ENCODE assay signal across 14 cellular contexts in genomic region chr1:161884475-161884874, GRCh38.
DNase-seq lines count a peak whose midpoint lies in the region; TF ChIP-seq lines count a peak whose summit lies in the region.
"Had no signal": no experiment of that assay in that cellular context is flagged by ENCODE, and none has a peak within 500 bp of the region (broad histone marks: within the 10 kb centered on the region; RNA-seq: fewer than 3 reads in every experiment).

No MANE protein-coding gene starts in this region.

- H2AFZ ChIP-seq in SK-N-SH (ENCODE audit: low read depth) = no peak overlapping the region

- H3K4me2 ChIP-seq in SK-N-SH = peak overlapping the region; percentile 46; the same call in 1 of the 2 replicates

- DNase-seq in DMS53 treated with DMSO at 0.1 percent for 48 hours (lab: John Stamatoyannopoulos, UW; ENCODE audit: unreplicated experiment) (peak; percentile 24), NCI-H1092 (lab: John Stamatoyannopoulos, UW) (peak; percentile 66), SK-N-SH (no peak), myocyte (ENCODE audit: low read depth) (peak; percentile 21), NCI-H1048 (lab: John Stamatoyannopoulos, UW) (no peak), GM03348 (ENCODE audit: low spot score) (no peak), AG08395 (ENCODE audit: low spot score) (no peak)
- DNase-seq in effector CD4-positive, alpha-beta T cell = no peak
- DNase-seq: activated CD8-positive, alpha-beta memory T cell treated with anti-CD3 and anti-CD28 coated beads, Interleukin-2, amount 10 ng/mL, durations not matched to agents 7 days and 5 days; effector memory CD4-positive, alpha-beta T cell; NCI-H1436; stimulated activated CD8-positive, alpha-beta memory T cell treated with anti-CD3 and anti-CD28 coated beads, Interleukin-4, amount 100 ng/mL, for 48 hours had no signal

- no peaks in the 10 kb centered on the region for H3K9me3 ChIP-seq in SK-N-SH
- H3K9me3 ChIP-seq: BLaER1 treated with 17β-estradiol and CSF1 and Interleukin-3, amounts not matched to agents 10 nM and 100 nM had no signal

- POLR2A ChIA-PET in SK-N-SH (lab: Yijun Ruan, JAX) = no interaction called here

- H4K20me1 ChIP-seq in SK-N-SH (ENCODE audit: insufficient read depth) = no peaks in the 10 kb centered on the region

- TF ChIP-seq RAD21 in SK-N-SH (IDR thresholded peaks at IDR 0.05; ENCODE audit: low read length) = no peak

- CTCF ChIA-PET in SK-N-SH (lab: Yijun Ruan, JAX) = interaction anchor here (1.1 to 1.5 kb wide), 2 partner anchors 41 to 92 kb away, joined by 3 to 6 read pairs; no protein-coding TSS in a partner anchor

- no peaks in the 10 kb centered on the region for H3K27me3 ChIP-seq in SK-N-SH (ENCODE audit: insufficient read depth)
- H3K27me3 ChIP-seq: BLaER1 treated with 17β-estradiol and CSF1 and Interleukin-3, amounts not matched to agents 10 nM and 100 nM had no signal

- no peak for TF ChIP-seq CTCF in SK-N-SH (IDR thresholded peaks at IDR 0.05)

- H3K27ac ChIP-seq in SK-N-SH (ENCODE audit: low read depth in 2 of 2, low read length in 1 of 2) = peak overlapping the region; percentile 28 to 60; a peak in 3 of 4 replicates
- H3K27ac ChIP-seq: BLaER1 treated with 17β-estradiol and CSF1 and Interleukin-3, amounts not matched to agents 10 nM and 100 nM had no signal

- peaks cover 17% of the 10 kb centered on the region for H3F3A ChIP-seq in SK-N-SH (replicated peaks; ENCODE audit: insufficient read depth)

- H3K9me2 ChIP-seq in SK-N-SH = no peaks in the 10 kb centered on the region

- TF ChIP-seq EP300 in SK-N-SH (IDR thresholded peaks at IDR 0.05; ENCODE audit: borderline replicate concordance in 1 of 2, low read depth in 1 of 2, low read length in 1 of 2) = no peak

- peaks cover 5 to 15% of the 10 kb centered on the region in 2 experiments for H3K36me3 ChIP-seq in SK-N-SH (replicated peaks in 1 of 2; ENCODE audit: control insufficient read depth in 1 of 2, insufficient read depth in 2 of 2, low read length in 1 of 2)

- no peaks in the 10 kb centered on the region for H3K79me2 ChIP-seq in SK-N-SH (ENCODE audit: insufficient read depth)

- peak overlapping the region; percentile 22; the same call in 1 of the 2 replicates for H3K9ac ChIP-seq in SK-N-SH
- H3K9ac ChIP-seq: BLaER1 treated with 17β-estradiol and CSF1 and Interleukin-3, amounts not matched to agents 10 nM and 100 nM had no signal

- peaks cover 3 to 39% of the 10 kb centered on the region in 2 experiments; a peak in 3 of 4 replicates for H3K4me1 ChIP-seq in SK-N-SH (ENCODE audit: control insufficient read depth in 1 of 2, insufficient read depth in 2 of 2, low read depth in 1 of 2, low read length in 1 of 2)

- WGBS in SK-N-SH (ENCODE audit: low lambda C conversion rate) = 77% methylated on average over 2 of the region's 2 CpGs

- H3K4me3 ChIP-seq in SK-N-SH (ENCODE audit: low read depth in 2 of 2, low read length in 1 of 2) = no peak overlapping the region
- H3K4me3 ChIP-seq: BLaER1 treated with 17β-estradiol and CSF1 and Interleukin-3, amounts not matched to agents 10 nM and 100 nM; GM12878 had no signal

TF ChIP-seq in SK-N-SH, 30 proteins besides CTCF, POLR2A, EP300 and RAD21:
- TF ChIP-seq YY1 (IDR thresholded peaks at IDR 0.05; ENCODE audit: low read depth) (no peak), RFX5 (IDR thresholded peaks at IDR 0.05; ENCODE audit: low read length) (no peak), GATA2 (CRISPR knock-in tag; IDR thresholded peaks at IDR 0.05) (no peak), TCF12 (IDR thresholded peaks at IDR 0.05) (no peak), NRF1 (IDR thresholded peaks at IDR 0.05; ENCODE audit: low read depth, low read length) (no peak), GABPA (IDR thresholded peaks at IDR 0.05; ENCODE audit: low read depth) (no peak), TAF1 (IDR thresholded peaks at IDR 0.05; ENCODE audit: borderline replicate concordance, low read depth, low read length) (no peak), RCOR1 (IDR thresholded peaks at IDR 0.05; ENCODE audit: low read length) (no peak), CHD2 (IDR thresholded peaks at IDR 0.05; ENCODE audit: low read length, partially characterized antibody) (no peak)
- TF ChIP-seq, protein P1, sequence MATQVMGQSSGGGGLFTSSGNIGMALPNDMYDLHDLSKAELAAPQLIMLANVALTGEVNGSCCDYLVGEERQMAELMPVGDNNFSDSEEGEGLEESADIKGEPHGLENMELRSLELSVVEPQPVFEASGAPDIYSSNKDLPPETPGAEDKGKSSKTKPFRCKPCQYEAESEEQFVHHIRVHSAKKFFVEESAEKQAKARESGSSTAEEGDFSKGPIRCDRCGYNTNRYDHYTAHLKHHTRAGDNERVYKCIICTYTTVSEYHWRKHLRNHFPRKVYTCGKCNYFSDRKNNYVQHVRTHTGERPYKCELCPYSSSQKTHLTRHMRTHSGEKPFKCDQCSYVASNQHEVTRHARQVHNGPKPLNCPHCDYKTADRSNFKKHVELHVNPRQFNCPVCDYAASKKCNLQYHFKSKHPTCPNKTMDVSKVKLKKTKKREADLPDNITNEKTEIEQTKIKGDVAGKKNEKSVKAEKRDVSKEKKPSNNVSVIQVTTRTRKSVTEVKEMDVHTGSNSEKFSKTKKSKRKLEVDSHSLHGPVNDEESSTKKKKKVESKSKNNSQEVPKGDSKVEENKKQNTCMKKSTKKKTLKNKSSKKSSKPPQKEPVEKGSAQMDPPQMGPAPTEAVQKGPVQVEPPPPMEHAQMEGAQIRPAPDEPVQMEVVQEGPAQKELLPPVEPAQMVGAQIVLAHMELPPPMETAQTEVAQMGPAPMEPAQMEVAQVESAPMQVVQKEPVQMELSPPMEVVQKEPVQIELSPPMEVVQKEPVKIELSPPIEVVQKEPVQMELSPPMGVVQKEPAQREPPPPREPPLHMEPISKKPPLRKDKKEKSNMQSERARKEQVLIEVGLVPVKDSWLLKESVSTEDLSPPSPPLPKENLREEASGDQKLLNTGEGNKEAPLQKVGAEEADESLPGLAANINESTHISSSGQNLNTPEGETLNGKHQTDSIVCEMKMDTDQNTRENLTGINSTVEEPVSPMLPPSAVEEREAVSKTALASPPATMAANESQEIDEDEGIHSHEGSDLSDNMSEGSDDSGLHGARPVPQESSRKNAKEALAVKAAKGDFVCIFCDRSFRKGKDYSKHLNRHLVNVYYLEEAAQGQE (IDR thresholded peaks at IDR 0.05; ENCODE audit: low read depth, low read length) = no peak
- TF ChIP-seq, protein P2, sequence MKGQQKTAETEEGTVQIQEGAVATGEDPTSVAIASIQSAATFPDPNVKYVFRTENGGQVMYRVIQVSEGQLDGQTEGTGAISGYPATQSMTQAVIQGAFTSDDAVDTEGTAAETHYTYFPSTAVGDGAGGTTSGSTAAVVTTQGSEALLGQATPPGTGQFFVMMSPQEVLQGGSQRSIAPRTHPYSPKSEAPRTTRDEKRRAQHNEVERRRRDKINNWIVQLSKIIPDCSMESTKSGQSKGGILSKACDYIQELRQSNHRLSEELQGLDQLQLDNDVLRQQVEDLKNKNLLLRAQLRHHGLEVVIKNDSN (IDR thresholded peaks at IDR 0.05; ENCODE audit: borderline replicate concordance, low read depth) = no peak
- TF ChIP-seq, protein P3, sequence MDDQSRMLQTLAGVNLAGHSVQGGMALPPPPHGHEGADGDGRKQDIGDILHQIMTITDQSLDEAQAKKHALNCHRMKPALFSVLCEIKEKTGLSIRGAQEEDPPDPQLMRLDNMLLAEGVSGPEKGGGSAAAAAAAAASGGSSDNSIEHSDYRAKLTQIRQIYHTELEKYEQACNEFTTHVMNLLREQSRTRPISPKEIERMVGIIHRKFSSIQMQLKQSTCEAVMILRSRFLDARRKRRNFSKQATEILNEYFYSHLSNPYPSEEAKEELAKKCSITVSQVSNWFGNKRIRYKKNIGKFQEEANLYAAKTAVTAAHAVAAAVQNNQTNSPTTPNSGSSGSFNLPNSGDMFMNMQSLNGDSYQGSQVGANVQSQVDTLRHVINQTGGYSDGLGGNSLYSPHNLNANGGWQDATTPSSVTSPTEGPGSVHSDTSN (IDR thresholded peaks at IDR 0.05) = no peak
- TF ChIP-seq, protein P4, sequence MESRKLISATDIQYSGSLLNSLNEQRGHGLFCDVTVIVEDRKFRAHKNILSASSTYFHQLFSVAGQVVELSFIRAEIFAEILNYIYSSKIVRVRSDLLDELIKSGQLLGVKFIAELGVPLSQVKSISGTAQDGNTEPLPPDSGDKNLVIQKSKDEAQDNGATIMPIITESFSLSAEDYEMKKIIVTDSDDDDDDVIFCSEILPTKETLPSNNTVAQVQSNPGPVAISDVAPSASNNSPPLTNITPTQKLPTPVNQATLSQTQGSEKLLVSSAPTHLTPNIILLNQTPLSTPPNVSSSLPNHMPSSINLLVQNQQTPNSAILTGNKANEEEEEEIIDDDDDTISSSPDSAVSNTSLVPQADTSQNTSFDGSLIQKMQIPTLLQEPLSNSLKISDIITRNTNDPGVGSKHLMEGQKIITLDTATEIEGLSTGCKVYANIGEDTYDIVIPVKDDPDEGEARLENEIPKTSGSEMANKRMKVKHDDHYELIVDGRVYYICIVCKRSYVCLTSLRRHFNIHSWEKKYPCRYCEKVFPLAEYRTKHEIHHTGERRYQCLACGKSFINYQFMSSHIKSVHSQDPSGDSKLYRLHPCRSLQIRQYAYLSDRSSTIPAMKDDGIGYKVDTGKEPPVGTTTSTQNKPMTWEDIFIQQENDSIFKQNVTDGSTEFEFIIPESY (IDR thresholded peaks at IDR 0.05; ENCODE audit: borderline replicate concordance, low read depth) = no peak

Comparison
In these comparisons a context has a peak if more than half of its experiments do, and no peak if none do; other contexts are left out.
1. DNase-seq: peak in DMS53 treated with DMSO at 0.1 percent for 48 hours (single experiment), NCI-H1092 (single experiment) and myocyte (single experiment); none in SK-N-SH (single experiment), NCI-H1048 (single experiment), effector CD4-positive, alpha-beta T cell (single experiment), GM03348 (single experiment) and AG08395 (single experiment).